Comparison of ENCODE assay signal across 11 cellular contexts in the genomic region with DNA sequence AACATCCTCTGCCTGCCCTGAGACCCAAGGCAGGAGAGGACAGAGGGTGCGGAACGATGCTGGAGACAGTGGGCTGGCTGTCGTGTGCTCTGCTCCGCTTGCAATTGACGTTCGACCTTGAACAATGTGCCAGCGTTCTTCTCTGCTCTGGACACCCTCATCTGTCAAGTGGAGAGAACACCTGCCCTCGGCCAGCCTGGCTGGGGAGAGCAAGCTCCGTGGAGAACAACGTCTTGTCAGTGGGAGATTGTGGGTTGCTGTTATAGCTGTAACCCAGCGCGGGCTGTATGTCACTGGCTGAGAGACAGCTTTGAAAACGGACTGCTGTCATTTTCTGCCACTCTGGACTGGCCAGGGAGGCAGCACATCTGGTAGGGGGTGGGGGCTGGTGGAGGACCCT. TPM values are rescaled to one million over a fixed set of nuclear protein-coding genes. Genes with fewer than 3 reads are reported as not detected.
A peak's percentile ranks its signal among the peaks of the same experiment; 100 is the strongest.
DNase-seq lines count a peak whose midpoint lies in the region; ATAC-seq, FAIRE-seq and TF ChIP-seq lines count a peak whose summit lies in the region.
"Had no signal": no experiment of that assay in that cellular context is flagged by ENCODE, and none has a peak within 500 bp of the region (broad histone marks: within the 10 kb centered on the region; RNA-seq: fewer than 3 reads in every experiment).

No MANE protein-coding gene starts in this region.

- intact Hi-C loops in heart left ventricle (cut with DNase I), result loop anchor here in 2 of 10 donors (5.0 to 10.0 kb wide), 2 partner anchors 95 to 97 kb away; a partner anchor contains a TSS

- TF ChIP-seq CTCF in heart left ventricle (IDR thresholded peaks at IDR 0.05), result no peak
- no peak for TF ChIP-seq CTCF in D721Med (IDR thresholded peaks at IDR 0.05; ENCODE audit: insufficient read depth, missing control alignments)

- peak overlapping the region in 11 of 12 donors; percentile 70 to 90 (median 82) for H3K27ac ChIP-seq in heart left ventricle
- H3K27ac ChIP-seq: C4-2B had no signal

- H3K27me3 ChIP-seq in heart left ventricle (no peaks in the 10 kb centered on the region), HAP-1 (ENCODE audit: low read depth) (no peaks in the 10 kb centered on the region)

- peak; percentile 79 to 87 (median 84) for ATAC-seq in heart left ventricle
- no peak for ATAC-seq in HG02623 (IDR thresholded peaks at IDR 0.05; ENCODE audit: unreplicated experiment)

- H3K4me3 ChIP-seq in heart left ventricle, result no peak overlapping the region
- H3K4me3 ChIP-seq in HAP-1, result no peak overlapping the region

- DNase-seq in DMS 273 (lab: John Stamatoyannopoulos, UW; ENCODE audit: unreplicated experiment) (peak; percentile 83), NCI-H524 treated with DMSO at 0.1 percent for 48 hours (lab: John Stamatoyannopoulos, UW) (peak; percentile 46), heart left ventricle (peak in 4 of 5 donors; percentile 48 to 81 (median 66)), pons (ENCODE audit: low spot score) (peak; percentile 61), D721Med (ENCODE audit: insufficient read length, low spot score) (no peak), kidney tubule cell (ENCODE audit: low spot score) (no peak), HAP-1 (ENCODE audit: low spot score in 2 of 2) (no peak)
- DNase-seq: T1000 had no signal

- peaks cover 11 to 48% (median 33%) of the 10 kb centered on the region in 12 donors for H3K4me1 ChIP-seq in heart left ventricle
- peaks cover 24% of the 10 kb centered on the region for H3K4me1 ChIP-seq in HAP-1

- H3K36me3 ChIP-seq in heart left ventricle (peaks cover 0 to 20% (median 5%) of the 10 kb centered on the region in 9 donors), HAP-1 (replicated peaks) (no peaks in the 10 kb centered on the region)

- in situ Hi-C loops in HAP-1 (cut with MboI; ENCODE audit: low sequenced_read_pairs), result no loop called here

- 46 to 57% (median 49%) methylated on average over 11 to 13 of the region's 13 CpGs for WGBS in heart left ventricle, 4 donors

- H3K9me3 ChIP-seq in heart left ventricle, result no peaks in the 10 kb centered on the region
- no peaks in the 10 kb centered on the region for H3K9me3 ChIP-seq in HAP-1

- no peak for TF ChIP-seq POLR2A in heart left ventricle (IDR thresholded peaks at IDR 0.05)

- FAIRE-seq in D721Med (lab: Jason Lieb, UNC), result no peak
- FAIRE-seq: H54 had no signal

RNA-seq across cellular contexts. Expression of a gene that starts 14.7 kb away (rescaled TPM):
- total RNA-seq in heart left ventricle, result 10 to 100 TPM in 1 of 9 donors, 1 to 10 TPM in 8; 4.3 to 12.1 (median 6.5) TPM
- polyA plus RNA-seq in heart left ventricle, result 1 to 10 TPM; 6.3 to 9.4 TPM

Comparison
In these comparisons a context has a peak if more than half of its experiments do, and no peak if none do; other contexts are left out.
1. DNase-seq: peak in DMS 273 (single experiment), NCI-H524 treated with DMSO at 0.1 percent for 48 hours (single experiment), heart left ventricle (4 of 5) and pons (single experiment); none in D721Med (single experiment), kidney tubule cell (single experiment) and HAP-1 (0 of 2).